In the genomic region with DNA sequence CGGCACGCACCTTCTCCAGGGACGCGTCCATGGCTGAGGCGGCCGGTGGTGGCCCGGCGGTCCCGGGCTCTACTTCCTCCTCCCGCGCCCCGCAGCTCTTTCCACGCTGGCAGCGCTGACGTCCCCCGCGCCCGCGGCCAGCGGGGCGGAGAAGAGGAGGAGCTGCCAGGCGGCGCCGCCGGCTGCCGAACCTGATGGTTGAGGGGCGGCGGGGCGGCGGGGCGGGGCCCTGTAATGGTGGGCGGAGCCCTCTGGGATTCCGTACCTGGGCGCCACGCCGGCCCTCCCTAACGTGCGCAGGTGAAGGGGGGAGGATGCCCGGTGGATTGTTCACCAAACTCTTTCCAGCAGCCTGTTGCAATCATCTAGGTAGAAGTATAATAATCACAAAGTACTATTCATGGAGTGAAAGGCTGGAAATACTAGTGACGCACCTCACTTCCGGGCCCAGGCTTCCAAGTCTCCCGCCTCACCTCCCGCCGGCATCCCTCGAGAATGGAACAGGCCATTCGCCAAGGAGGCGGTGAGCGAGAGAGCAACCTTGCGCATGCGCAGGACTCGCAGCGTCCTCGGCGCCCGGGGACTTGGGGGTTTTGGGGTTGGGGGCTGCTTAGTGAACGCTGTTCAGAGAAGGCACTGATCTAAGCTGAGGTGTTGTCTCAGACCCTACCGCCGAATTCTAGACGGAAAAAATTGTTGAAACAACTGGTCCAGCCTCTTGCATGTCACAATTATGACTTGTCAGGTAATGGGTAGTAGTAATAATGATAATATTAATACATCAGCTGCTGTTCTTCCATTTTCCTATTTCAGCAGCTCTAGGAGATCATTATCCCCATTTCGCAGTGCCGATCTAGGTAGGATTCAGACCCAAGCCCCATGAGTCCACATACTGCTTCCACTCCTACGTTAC, we compare ENCODE assay signal across 8 cellular contexts. TPM values are rescaled to one million over a fixed set of nuclear protein-coding genes. Genes with fewer than 3 reads are reported as not detected.
DNase-seq lines count a peak whose midpoint lies in the region; ATAC-seq, FAIRE-seq and TF ChIP-seq lines count a peak whose summit lies in the region.
"Not testable (repeated sequence)": the region's sequence is repeated elsewhere in the genome, so short reads cannot be mapped to it uniquely, and the experiment has no call there.

No MANE protein-coding gene starts in this region.

- POLR2A ChIA-PET in GM10248 (lab: Yijun Ruan, JAX), result not testable (repeated sequence)

- H3K4me3 ChIP-seq in SJSA1, result peak overlapping the region; percentile 60
- peak overlapping the region; percentile 60 to 94 for H3K4me3 ChIP-seq in neuronal stem cell (ENCODE audit: low read length in 2 of 2)
- H3K4me3 ChIP-seq in subcutaneous abdominal adipose tissue (ENCODE audit: low read depth in 1 of 5, low read length in 5 of 5), result peak overlapping the region; percentile 60 to 69 (median 61)

- not testable (repeated sequence) for FAIRE-seq in frontal cortex (lab: Jason Lieb, UNC)

- not testable (repeated sequence) for H2BK15ac ChIP-seq in neuronal stem cell (ENCODE audit: low read length)

- not testable (repeated sequence) for H3K36me3 ChIP-seq in SJSA1; neuronal stem cell (replicated peaks in 1 of 2; ENCODE audit: control insufficient read depth in 2 of 2, insufficient read depth in 2 of 2, low read length in 2 of 2); subcutaneous abdominal adipose tissue (ENCODE audit: control insufficient read depth in 5 of 5, insufficient read depth in 5 of 5, low read length in 5 of 5)

- H3K9ac ChIP-seq in neuronal stem cell (ENCODE audit: low read depth, low read length, poor library complexity) (peak overlapping the region; percentile 44), subcutaneous abdominal adipose tissue (ENCODE audit: low read length in 5 of 5) (peak overlapping the region in 3 of 5 donors; percentile 56 to 74 (median 68))

- DNase-seq in GM10248 (ENCODE audit: extremely low spot score), result peak; percentile 90
- peak; percentile 92 for DNase-seq in NAMALWA (ENCODE audit: low spot score)
- DNase-seq in SJSA1 (ENCODE audit: low read depth in 1 of 2, low spot score in 2 of 2), result peak; percentile 78 to 79
- DNase-seq in activated naive CD4-positive, alpha-beta T cell treated with Interleukin-2 at 50 U/mL for 16 hours, result peak; percentile 94
- peak; percentile 79 to 83 for DNase-seq in frontal cortex (ENCODE audit: low spot score in 2 of 2)
- peak; percentile 83 for DNase-seq in neuronal stem cell (ENCODE audit: low spot score)

- TF ChIP-seq CTCF in GM10248 (IDR thresholded peaks at IDR 0.05; ENCODE audit: control extremely low read depth, extremely low read depth, low read depth, missing control alignments), result not testable (repeated sequence)

- H4K91ac ChIP-seq in neuronal stem cell (ENCODE audit: low read depth, low read length, poor library complexity), result not testable (repeated sequence)

- H3K18ac ChIP-seq in neuronal stem cell (ENCODE audit: low read length), result not testable (repeated sequence)

- not testable (repeated sequence) for H3K23ac ChIP-seq in neuronal stem cell (ENCODE audit: low read depth, low read length, poor library complexity)

- not testable (repeated sequence) for H3K4ac ChIP-seq in neuronal stem cell (ENCODE audit: low read length)

- not testable (repeated sequence) for H2AK5ac ChIP-seq in neuronal stem cell (ENCODE audit: low read depth, low read length)

- WGBS in neuronal stem cell (ENCODE audit: extremely low coverage in 2 of 2, insufficient read length in 2 of 2, insufficient replicate concordance in 1 of 2), 2 donors, result no CpG with 5 or more reads among the region's 62 CpGs

- not testable (repeated sequence) for H4K8ac ChIP-seq in neuronal stem cell (ENCODE audit: low read depth, low read length)

- H2AFZ ChIP-seq in neuronal stem cell (ENCODE audit: low read length), result peak overlapping the region; percentile 90

- CTCF ChIA-PET in GM10248 (lab: Yijun Ruan, JAX), result not testable (repeated sequence)

- not testable (repeated sequence) for H3K27me3 ChIP-seq in SJSA1 (replicated peaks); neuronal stem cell (ENCODE audit: control insufficient read depth in 3 of 3, insufficient read depth in 3 of 3, low read depth in 1 of 3, low read length in 3 of 3); subcutaneous abdominal adipose tissue (ENCODE audit: control insufficient read depth in 5 of 5, insufficient read depth in 4 of 5, low read length in 5 of 5)

- H3K27ac ChIP-seq in SJSA1; neuronal stem cell (replicated peaks; ENCODE audit: low read length): not testable (repeated sequence)
- H3K27ac ChIP-seq in subcutaneous abdominal adipose tissue (ENCODE audit: low read depth, low read length), result peak overlapping the region; percentile 50

- not testable (repeated sequence) for H3K14ac ChIP-seq in neuronal stem cell (ENCODE audit: low read length)

- peak overlapping the region; percentile 73 for H3K4me2 ChIP-seq in neuronal stem cell (ENCODE audit: insufficient read depth, low read length, poor library complexity, severe bottlenecking)

- not testable (repeated sequence) for H2BK5ac ChIP-seq in neuronal stem cell (ENCODE audit: low read length)

- not testable (repeated sequence) for H2BK120ac ChIP-seq in neuronal stem cell (ENCODE audit: low read depth, low read length)

- H3K9me3 ChIP-seq in SJSA1 (replicated peaks); neuronal stem cell (replicated peaks in 1 of 2; ENCODE audit: control insufficient read depth in 2 of 2, insufficient read depth in 1 of 2, low read depth in 1 of 2, low read length in 2 of 2); subcutaneous abdominal adipose tissue (ENCODE audit: control insufficient read depth in 5 of 5, low read length in 5 of 5): not testable (repeated sequence)

- H3K79me1 ChIP-seq in neuronal stem cell (ENCODE audit: low read depth, low read length), result not testable (repeated sequence)

- not testable (repeated sequence) for H2BK12ac ChIP-seq in neuronal stem cell (ENCODE audit: low read length)

- peak; percentile 90 for ATAC-seq in HG02588 (IDR thresholded peaks at IDR 0.05; ENCODE audit: unreplicated experiment)

- not testable (repeated sequence) for H3K4me1 ChIP-seq in SJSA1 (replicated peaks); neuronal stem cell (ENCODE audit: control insufficient read depth in 2 of 2, insufficient read depth in 1 of 2, low read depth in 1 of 2, low read length in 2 of 2); subcutaneous abdominal adipose tissue (ENCODE audit: control insufficient read depth in 5 of 5, insufficient read depth in 5 of 5, low read length in 5 of 5)

RNA-seq across cellular contexts. Expression of a gene that starts 48.1 kb away (rescaled TPM):
- total RNA-seq in SJSA1 (2014; rRNA removed; shearing (Covaris generic)), result 3.9 and 6.8 TPM in 2 replicates
- total RNA-seq in frontal cortex, result 8.6 TPM
- polyA plus RNA-seq in neuronal stem cell (2013, experiment 1 of 2), result 12.2 TPM
- 12.3 TPM for polyA plus RNA-seq in neuronal stem cell (2013, experiment 2 of 2)
